ENCODE assay signal across 8 cellular contexts in the genomic region with DNA sequence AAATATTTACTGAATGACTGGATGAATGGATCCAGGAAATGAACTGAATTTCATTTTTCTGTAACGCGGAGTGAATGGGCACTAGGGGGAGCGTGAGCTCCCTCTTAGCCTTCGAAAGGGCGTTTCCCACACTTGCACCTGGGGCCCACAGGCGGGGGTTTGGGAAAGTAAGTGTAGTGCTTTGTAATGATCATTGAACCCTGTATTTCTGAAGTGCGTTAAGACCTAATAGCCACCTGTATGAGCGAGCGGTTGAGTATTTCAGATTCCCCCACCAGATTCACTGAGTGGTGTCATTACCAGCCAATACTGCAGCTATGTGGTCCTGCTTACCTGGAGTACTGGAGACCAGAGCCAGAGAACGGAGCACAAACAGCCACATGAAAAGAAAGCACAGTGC. TPM values are rescaled to one million over a fixed set of nuclear protein-coding genes. Genes with fewer than 3 reads are reported as not detected.
DNase-seq lines count a peak whose midpoint lies in the region; ATAC-seq and TF ChIP-seq lines count a peak whose summit lies in the region.

No MANE protein-coding gene starts in this region.

- WGBS in mesendoderm (ENCODE audit: extremely low coverage, insufficient coverage, low lambda C conversion rate), result no CpG with 5 or more reads among the region's 10 CpGs

- no peak overlapping the region for H3K9ac ChIP-seq in mesendoderm (ENCODE audit: low read length)

- CTCF ChIA-PET in activated CD4-positive, alpha-beta T cell treated with anti-CD3 and anti-CD28 coated beads for 36 hours (lab: Charles Lee), result interaction anchor here (0.7 to 4.7 kb wide), 14 partner anchors 10 to 37 kb away, joined by 3 to 26 read pairs (median 4); a partner anchor contains a TSS

- H3K36me3 Mint-ChIP-seq in activated CD4-positive, alpha-beta T cell treated with anti-CD3 and anti-CD28 coated beads for 36 hours (ENCODE audit: low read depth), result peaks cover 82% of the 10 kb centered on the region
- peaks cover 9 to 33% of the 10 kb centered on the region in 2 donors for H3K36me3 Mint-ChIP-seq in stimulated activated naive B cell treated with anti-CD40 and anti-IgM and Interleukin-4, amounts not matched to agents 10 μg/mL and 1 μg/mL and 100 μg/mL, for 72 hours

- in situ Hi-C loops in GM13977 (cut with MboI; ENCODE audit: low pct_unique_long_range_greater_than_20kb, low sequenced_read_pairs, unreplicated experiment), result no loop called here

- no peak overlapping the region for H2BK120ac ChIP-seq in mesendoderm (ENCODE audit: low read depth, low read length)

- no peak overlapping the region for H3K56ac ChIP-seq in mesendoderm (ENCODE audit: low read length)

- no peak overlapping the region for H2BK15ac ChIP-seq in mesendoderm (replicated peaks; ENCODE audit: low read depth)

- H3K9me3 Mint-ChIP-seq in activated CD4-positive, alpha-beta T cell treated with anti-CD3 and anti-CD28 coated beads for 36 hours (ENCODE audit: low read depth), result no peaks in the 10 kb centered on the region
- no peaks in the 10 kb centered on the region for H3K9me3 Mint-ChIP-seq in stimulated activated naive B cell treated with anti-CD40 and anti-IgM and Interleukin-4, amounts not matched to agents 10 μg/mL and 1 μg/mL and 100 μg/mL, for 72 hours

- DNase-seq in AG09319 (ENCODE audit: extremely low read depth, low read depth), result no peak
- peak; percentile 54 for DNase-seq in GM13977 (ENCODE audit: low spot score)
- DNase-seq in NCI-H1436 treated with DMSO at 0.1 percent for 48 hours (lab: John Stamatoyannopoulos, UW), result peak; percentile 33
- peak; percentile 61 for DNase-seq in activated CD4-positive, alpha-beta T cell treated with anti-CD3 and anti-CD28 coated beads for 36 hours
- DNase-seq in fibroblast of mammary gland (ENCODE audit: low read depth), result peak; percentile 32
- DNase-seq in stimulated activated naive B cell treated with anti-CD40 and anti-IgM and Interleukin-4, amounts not matched to agents 10 μg/mL and 1 μg/mL and 100 μg/mL, for 72 hours, result no peak
- no peak for DNase-seq in mesendoderm

- no peak overlapping the region for H3K4ac ChIP-seq in mesendoderm (ENCODE audit: low read depth, low read length)

- no peak overlapping the region for H2AK5ac ChIP-seq in mesendoderm (ENCODE audit: low read length)

- peak; percentile 65 for ATAC-seq in activated CD4-positive, alpha-beta T cell treated with anti-CD3 and anti-CD28 coated beads for 36 hours
- ATAC-seq in stimulated activated naive B cell treated with anti-CD40 and anti-IgM and Interleukin-4, amounts not matched to agents 10 μg/mL and 1 μg/mL and 100 μg/mL, for 72 hours (replicated peaks), result peak; percentile 71 to 81
- ATAC-seq in HG03045 (IDR thresholded peaks at IDR 0.05; ENCODE audit: unreplicated experiment), result no peak

- no peaks in the 10 kb centered on the region for H3K27me3 Mint-ChIP-seq in activated CD4-positive, alpha-beta T cell treated with anti-CD3 and anti-CD28 coated beads for 36 hours
- peaks cover 22 to 34% of the 10 kb centered on the region in 2 donors for H3K27me3 Mint-ChIP-seq in stimulated activated naive B cell treated with anti-CD40 and anti-IgM and Interleukin-4, amounts not matched to agents 10 μg/mL and 1 μg/mL and 100 μg/mL, for 72 hours

- H3K4me1 Mint-ChIP-seq in activated CD4-positive, alpha-beta T cell treated with anti-CD3 and anti-CD28 coated beads for 36 hours, result peaks cover 53% of the 10 kb centered on the region
- H3K4me1 Mint-ChIP-seq in stimulated activated naive B cell treated with anti-CD40 and anti-IgM and Interleukin-4, amounts not matched to agents 10 μg/mL and 1 μg/mL and 100 μg/mL, for 72 hours, result peaks cover 10 to 30% of the 10 kb centered on the region in 2 donors

- no peak overlapping the region for H3K23ac ChIP-seq in mesendoderm (ENCODE audit: low read length)

- intact Hi-C loops in activated CD4-positive, alpha-beta T cell treated with anti-CD3 and anti-CD28 coated beads for 36 hours (cut with DNase I, micrococcal nuclease), result no loop called here

- H3K79me1 ChIP-seq in mesendoderm (ENCODE audit: low read length), result no peaks in the 10 kb centered on the region

- no peak overlapping the region for H3K27ac ChIP-seq in mesendoderm (ENCODE audit: low read depth, low read length)

- H3K79me2 ChIP-seq in mesendoderm (ENCODE audit: control insufficient read depth, insufficient read depth, low read length), result no peaks in the 10 kb centered on the region

- H3K27me3 ChIP-seq in mesendoderm (ENCODE audit: insufficient read depth, low read length, poor library complexity), result no peaks in the 10 kb centered on the region

- no peaks in the 10 kb centered on the region for H3K4me1 ChIP-seq in mesendoderm (ENCODE audit: control insufficient read depth, low read depth, low read length)

- H3K27ac Mint-ChIP-seq in activated CD4-positive, alpha-beta T cell treated with anti-CD3 and anti-CD28 coated beads for 36 hours, result no peak overlapping the region
- no peak overlapping the region for H3K27ac Mint-ChIP-seq in stimulated activated naive B cell treated with anti-CD40 and anti-IgM and Interleukin-4, amounts not matched to agents 10 μg/mL and 1 μg/mL and 100 μg/mL, for 72 hours

- H3K18ac ChIP-seq in mesendoderm (ENCODE audit: low read length), result no peak overlapping the region

- no peak overlapping the region for H2BK5ac ChIP-seq in mesendoderm (ENCODE audit: low read length)

- no peak overlapping the region for H4K8ac ChIP-seq in mesendoderm (ENCODE audit: low read depth, low read length)

- H3K36me3 ChIP-seq in mesendoderm (ENCODE audit: control insufficient read depth, insufficient read depth, low read length), result no peaks in the 10 kb centered on the region

- TF ChIP-seq CTCF in AG09319 (IDR thresholded peaks at IDR 0.05; ENCODE audit: low read depth, low read length) (peak; percentile 50), GM13977 (IDR thresholded peaks at IDR 0.05; ENCODE audit: extremely low read depth, insufficient read depth, missing control alignments) (peak; percentile 60), fibroblast of mammary gland (conservative IDR thresholded peaks at IDR 0.05; ENCODE audit: control insufficient read depth, insufficient read depth, low read depth, low read length) (peak; percentile 63)

- H4K5ac ChIP-seq in mesendoderm (ENCODE audit: low read length), result no peak overlapping the region

- POLR2A ChIA-PET in activated CD4-positive, alpha-beta T cell treated with anti-CD3 and anti-CD28 coated beads for 36 hours (lab: Charles Lee), result interaction anchor here (0.6 to 0.9 kb wide), 2 partner anchors 17 to 120 kb away, joined by 3 to 4 read pairs; no protein-coding TSS in a partner anchor

- no peak overlapping the region for H3K4me2 ChIP-seq in mesendoderm (ENCODE audit: low read length)

- H3K4me3 Mint-ChIP-seq in activated CD4-positive, alpha-beta T cell treated with anti-CD3 and anti-CD28 coated beads for 36 hours, result no peak overlapping the region
- no peak overlapping the region for H3K4me3 Mint-ChIP-seq in stimulated activated naive B cell treated with anti-CD40 and anti-IgM and Interleukin-4, amounts not matched to agents 10 μg/mL and 1 μg/mL and 100 μg/mL, for 72 hours

- H3K4me3 ChIP-seq in fibroblast of mammary gland (ENCODE audit: control insufficient read depth, low read depth, low read length) (no peak overlapping the region), mesendoderm (ENCODE audit: low read length) (no peak overlapping the region)

RNA-seq across cellular contexts. Expression of a gene that starts 10.5 kb away (rescaled TPM):
- total RNA-seq in activated CD4-positive, alpha-beta T cell treated with anti-CD3 and anti-CD28 coated beads for 36 hours, result 100 to 1,000 TPM; 163 to 180 TPM
- polyA plus RNA-seq in mesendoderm (2013, experiment 1 of 2), result 0.25 TPM
- polyA plus RNA-seq in mesendoderm (2013, experiment 2 of 2), result 0.17 TPM

RNA-seq across cellular contexts. Expression of a gene that starts 15.8 kb away (rescaled TPM):
- total RNA-seq in activated CD4-positive, alpha-beta T cell treated with anti-CD3 and anti-CD28 coated beads for 36 hours, result 100 to 1,000 TPM; 116 to 118 TPM
- 123 TPM for polyA plus RNA-seq in mesendoderm (2013, experiment 1 of 2)
- polyA plus RNA-seq in mesendoderm (2013, experiment 2 of 2), result 121 TPM

Comparison
In these comparisons a context has a peak if more than half of its experiments do, and no peak if none do; other contexts are left out.
1. DNase-seq: peak in GM13977 (single experiment), NCI-H1436 treated with DMSO at 0.1 percent for 48 hours (single experiment), activated CD4-positive, alpha-beta T cell treated with anti-CD3 and anti-CD28 coated beads for 36 hours (single experiment) and fibroblast of mammary gland (single experiment); none in AG09319 (single experiment), stimulated activated naive B cell treated with anti-CD40 and anti-IgM and Interleukin-4, amounts not matched to agents 10 μg/mL and 1 μg/mL and 100 μg/mL, for 72 hours (single experiment) and mesendoderm (single experiment).
2. Peak in every context shown above with its lines, with median percentiles within 50 percentile points of each other: CTCF ChIP-seq.